Comparison of ENCODE assay signal across 1 cellular context in the genomic region with DNA sequence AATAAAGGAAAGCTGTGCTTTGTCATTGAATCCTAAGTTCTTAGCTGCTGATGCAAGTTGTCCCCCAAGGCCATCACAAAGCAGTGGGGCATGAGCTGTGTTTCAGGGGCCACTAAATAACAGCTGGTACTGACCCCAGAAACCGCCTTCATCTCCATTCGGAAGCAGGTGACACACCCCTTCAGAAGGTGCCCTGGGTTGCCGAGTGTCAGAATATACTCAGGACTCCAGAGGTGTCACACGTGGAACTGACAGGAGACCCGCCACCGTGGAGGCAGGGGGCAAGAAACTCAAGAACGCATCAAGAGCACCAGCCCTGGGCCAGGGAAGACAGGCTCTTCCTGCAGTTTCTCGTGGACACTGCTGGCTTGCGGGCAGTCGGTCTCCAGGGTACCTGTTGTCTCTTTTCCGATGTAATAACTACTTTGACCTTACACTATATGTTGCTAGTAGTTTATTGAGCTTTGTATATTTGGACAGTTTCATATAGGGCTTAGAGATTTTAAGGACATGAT.
TF ChIP-seq lines count a peak whose summit lies in the region.

No MANE protein-coding gene starts in this region.

TF ChIP-seq in H1, 55 proteins besides CTCF, POLR2A, EP300 and RAD21 (continued from another document):
- TF ChIP-seq SIRT6 (IDR thresholded peaks at IDR 0.05; ENCODE audit: low read length) (no peak), NRF1 (IDR thresholded peaks at IDR 0.05; ENCODE audit: low read depth, low read length) (no peak)
